ENCODE assay signal across 14 cellular contexts in genomic region chr7:30154111-30154587, GRCh38. TPM values are rescaled to one million over a fixed set of nuclear protein-coding genes. Genes with fewer than 3 reads are reported as not detected.
DNase-seq lines count a peak whose midpoint lies in the region; ATAC-seq and TF ChIP-seq lines count a peak whose summit lies in the region.
"Had no signal": no experiment of that assay in that cellular context is flagged by ENCODE, and none has a peak within 500 bp of the region (broad histone marks: within the 10 kb centered on the region; RNA-seq: fewer than 3 reads in every experiment).

No MANE protein-coding gene starts in this region.

- TF ChIP-seq CTCF in mucosa of descending colon (IDR thresholded peaks at IDR 0.05), result no peak

- ATAC-seq in mucosa of descending colon (peak; percentile 39), HG03095 (IDR thresholded peaks at IDR 0.05; ENCODE audit: unreplicated experiment) (no peak), HG02588 (IDR thresholded peaks at IDR 0.05; ENCODE audit: unreplicated experiment) (no peak)

- H3K4me3 ChIP-seq in mucosa of descending colon, result no peak overlapping the region

- DNase-seq in NCI-H82 (lab: John Stamatoyannopoulos, UW) (peak; percentile 3), NCI-H82 treated with DMSO at 0.1 percent for 48 hours (lab: John Stamatoyannopoulos, UW; ENCODE audit: unreplicated experiment) (no peak), OCI-M1 (lab: John Stamatoyannopoulos, UW) (peak; percentile 58), mucosa of descending colon (no peak), foreskin melanocyte (no peak)
- DNase-seq: 8988T; CD4-positive, alpha-beta memory T cell; DMS153; DMS79 treated with DMSO at 0.1 percent for 48 hours; EL; GOT3; H9 had no signal

- no peaks in the 10 kb centered on the region for H3K36me3 ChIP-seq in mucosa of descending colon (ENCODE audit: low read depth)

- no peaks in the 10 kb centered on the region for H3K9me3 ChIP-seq in mucosa of descending colon

- intact Hi-C loops in mucosa of descending colon (cut with DNase I, micrococcal nuclease), result no loop called here

- H3K4me1 ChIP-seq in mucosa of descending colon (ENCODE audit: low read depth), result no peaks in the 10 kb centered on the region

RNA-seq across cellular contexts. Expression of gene MTURN, which starts 19.4 kb away (rescaled TPM):
- 10 to 100 TPM in 1 of 3 donors, 1 to 10 TPM in 2; 7.2 to 62.0 (median 9.7) TPM for total RNA-seq in mucosa of descending colon

Comparison
In these comparisons a context has a peak if more than half of its experiments do, and no peak if none do; other contexts are left out.
1. DNase-seq: peak in NCI-H82 (single experiment) and OCI-M1 (single experiment); none in NCI-H82 treated with DMSO at 0.1 percent for 48 hours (single experiment), mucosa of descending colon (0 of 3) and foreskin melanocyte (single experiment).